1 cellular context compared by ENCODE assay signal in the genomic region with DNA sequence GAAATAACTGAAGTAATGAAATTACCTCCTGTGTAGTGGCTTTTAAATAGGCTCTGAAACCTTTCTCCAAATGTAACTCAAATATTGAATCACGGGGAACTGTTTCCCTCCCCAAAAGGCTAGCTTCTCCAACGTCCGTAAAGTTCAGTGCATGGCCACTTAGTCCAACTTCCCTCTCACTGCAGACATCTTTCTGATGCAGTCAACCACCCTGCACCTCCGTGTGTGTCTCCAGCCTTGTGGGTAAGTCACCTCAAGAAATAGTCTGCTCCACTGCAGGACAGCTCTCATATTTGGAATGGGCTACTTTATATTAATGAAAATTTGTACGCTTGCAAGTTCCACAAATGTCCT.
TF ChIP-seq lines count a peak whose summit lies in the region.

No MANE protein-coding gene starts in this region.

TF ChIP-seq in liver, 16 proteins besides CTCF, POLR2A, EP300 and RAD21 (continued from another document):
- TF ChIP-seq, protein P1, sequence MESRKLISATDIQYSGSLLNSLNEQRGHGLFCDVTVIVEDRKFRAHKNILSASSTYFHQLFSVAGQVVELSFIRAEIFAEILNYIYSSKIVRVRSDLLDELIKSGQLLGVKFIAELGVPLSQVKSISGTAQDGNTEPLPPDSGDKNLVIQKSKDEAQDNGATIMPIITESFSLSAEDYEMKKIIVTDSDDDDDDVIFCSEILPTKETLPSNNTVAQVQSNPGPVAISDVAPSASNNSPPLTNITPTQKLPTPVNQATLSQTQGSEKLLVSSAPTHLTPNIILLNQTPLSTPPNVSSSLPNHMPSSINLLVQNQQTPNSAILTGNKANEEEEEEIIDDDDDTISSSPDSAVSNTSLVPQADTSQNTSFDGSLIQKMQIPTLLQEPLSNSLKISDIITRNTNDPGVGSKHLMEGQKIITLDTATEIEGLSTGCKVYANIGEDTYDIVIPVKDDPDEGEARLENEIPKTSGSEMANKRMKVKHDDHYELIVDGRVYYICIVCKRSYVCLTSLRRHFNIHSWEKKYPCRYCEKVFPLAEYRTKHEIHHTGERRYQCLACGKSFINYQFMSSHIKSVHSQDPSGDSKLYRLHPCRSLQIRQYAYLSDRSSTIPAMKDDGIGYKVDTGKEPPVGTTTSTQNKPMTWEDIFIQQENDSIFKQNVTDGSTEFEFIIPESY (IDR thresholded peaks at IDR 0.05), result no peak
- TF ChIP-seq GABPA (IDR thresholded peaks at IDR 0.05 in 1 of 2, conservative IDR thresholded peaks at IDR 0.05 in 1 of 2), result no peak
- TF ChIP-seq, protein P2, sequence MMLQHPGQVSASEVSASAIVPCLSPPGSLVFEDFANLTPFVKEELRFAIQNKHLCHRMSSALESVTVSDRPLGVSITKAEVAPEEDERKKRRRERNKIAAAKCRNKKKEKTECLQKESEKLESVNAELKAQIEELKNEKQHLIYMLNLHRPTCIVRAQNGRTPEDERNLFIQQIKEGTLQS (IDR thresholded peaks at IDR 0.05), result no peak
